In the genomic region with DNA sequence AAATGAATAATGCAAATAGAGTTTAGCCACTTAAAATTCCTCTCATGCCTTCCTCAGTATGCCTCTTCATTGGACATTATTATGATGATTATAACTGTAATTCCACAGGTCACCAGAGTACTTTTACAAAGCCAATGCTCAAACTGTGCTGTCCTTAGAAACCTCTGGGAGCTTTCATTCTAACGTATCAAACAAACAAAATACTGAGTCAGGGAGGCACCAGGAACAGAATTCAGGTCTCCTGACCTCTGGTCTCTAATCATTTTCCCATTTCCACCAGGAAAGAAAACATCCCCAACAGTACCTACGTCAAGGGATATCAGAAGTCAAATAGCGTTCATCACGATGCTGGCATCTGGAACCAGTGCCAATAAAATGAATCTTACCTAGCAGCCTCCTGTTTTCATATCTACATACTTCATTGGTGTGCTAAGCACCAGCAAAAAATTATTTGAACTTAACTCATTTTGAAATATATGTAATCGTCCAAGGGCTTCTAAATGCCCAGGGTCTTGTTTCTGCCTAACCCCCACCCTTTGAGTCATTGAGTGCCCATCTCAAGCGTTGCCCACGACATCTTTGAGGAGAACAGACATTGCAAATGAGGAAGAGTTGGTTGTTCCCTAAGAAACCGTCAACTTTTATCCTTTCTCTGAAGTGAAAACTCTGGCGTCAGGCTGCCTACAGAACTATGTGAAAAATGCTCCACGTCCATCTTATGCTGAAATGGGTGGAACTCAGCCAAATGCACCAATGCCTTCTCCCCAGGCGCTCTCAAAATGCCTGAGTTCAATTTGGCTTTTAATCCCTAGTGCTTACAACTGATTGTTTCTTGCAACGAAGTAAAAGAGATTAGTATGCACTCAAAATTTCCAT, we compare ENCODE assay signal across 12 cellular contexts. TPM values are rescaled to one million over a fixed set of nuclear protein-coding genes. Genes with fewer than 3 reads are reported as not detected.
DNase-seq lines count a peak whose midpoint lies in the region; ATAC-seq and TF ChIP-seq lines count a peak whose summit lies in the region.
"Had no signal": no experiment of that assay in that cellular context is flagged by ENCODE, and none has a peak within 500 bp of the region (broad histone marks: within the 10 kb centered on the region; RNA-seq: fewer than 3 reads in every experiment).

No MANE protein-coding gene starts in this region.

- 54 to 56% methylated on average over 12 of the region's 12 CpGs for WGBS in body of pancreas, 2 donors

- H3K27me3 Mint-ChIP-seq in GM23338 (ENCODE audit: insufficient read depth, low read depth, poor library complexity): peaks cover 2% of the 10 kb centered on the region
- H3K27me3 Mint-ChIP-seq: activated naive CD8-positive, alpha-beta T cell treated with anti-CD3 and anti-CD28 coated beads, Interleukin-2, amount 10 ng/mL, durations not matched to agents 7 days and 5 days; CD4-positive, alpha-beta T cell had no signal

- H3K27ac ChIP-seq in GM23338 (ENCODE audit: low read depth) (peak overlapping the region; percentile 92), body of pancreas (peak overlapping the region; percentile 42 to 70 (median 52))

- H3K27ac Mint-ChIP-seq in GM23338: peak overlapping the region; percentile 87
- H3K27ac Mint-ChIP-seq: CD4-positive, alpha-beta T cell had no signal

- H3K36me3 Mint-ChIP-seq in GM23338 (ENCODE audit: low read depth): peaks cover 42% of the 10 kb centered on the region

- ATAC-seq in GM23338 (peak; percentile 28), body of pancreas (peak; percentile 58), GM21367 (IDR thresholded peaks at IDR 0.05; ENCODE audit: unreplicated experiment) (no peak)
- ATAC-seq: activated CD4-positive, CD25-positive, alpha-beta regulatory T cell treated with anti-CD3 and anti-CD28 coated beads, Interleukin-2, amount 50 U/mL, for 24 hours had no signal

- H3K36me3 ChIP-seq in GM23338 (ENCODE audit: insufficient read depth) (peaks cover 3% of the 10 kb centered on the region; the same call in 1 of the 2 replicates), body of pancreas (replicated peaks in 1 of 2; ENCODE audit: insufficient read depth in 1 of 2, low read depth in 2 of 2) (peaks cover 0 to 2% of the 10 kb centered on the region in 2 donors)

- no peak for TF ChIP-seq POLR2A in body of pancreas (IDR thresholded peaks at IDR 0.05)

- H3K79me2 ChIP-seq in GM23338 (replicated peaks; ENCODE audit: insufficient read depth): no peaks in the 10 kb centered on the region

- intact Hi-C loops in body of pancreas (cut with DNase I): no loop called here

- no peaks in the 10 kb centered on the region for H3K9me3 ChIP-seq in body of pancreas

- peak overlapping the region; percentile 6; the same call in 1 of the 2 replicates for H3K4me3 ChIP-seq in GM23338
- H3K4me3 ChIP-seq in body of pancreas: no peak overlapping the region
- peak overlapping the region; percentile 2 for H3K4me3 ChIP-seq in retinal pigment epithelial cell (ENCODE audit: low read length)

- DNase-seq in GM23338 (ENCODE audit: low spot score): peak; percentile 57
- DNase-seq in body of pancreas: peak in 1 of 4 donors; percentile 35
- DNase-seq in hepatic stellate cell (ENCODE audit: low spot score): peak; percentile 44
- DNase-seq in retinal pigment epithelial cell (ENCODE audit: low read depth): peak; percentile 94
- DNase-seq in NCI-H2227 treated with DMSO at 0.1 percent for 48 hours (lab: John Stamatoyannopoulos, UW): no peak
- DNase-seq in stimulated activated naive CD4-positive, alpha-beta T cell (lab: John Stamatoyannopoulos, UW): no peak
- no peak for DNase-seq in cortex of kidney (lab: John Stamatoyannopoulos, UW)
- DNase-seq: activated naive CD8-positive, alpha-beta T cell treated with anti-CD3 and anti-CD28 coated beads, Interleukin-2, amount 10 ng/mL, durations not matched to agents 7 days and 5 days; CD4-positive, alpha-beta T cell; hypothalamus had no signal

- peak overlapping the region; percentile 2; the same call in 1 of the 3 replicates for H3K4me3 Mint-ChIP-seq in GM23338
- H3K4me3 Mint-ChIP-seq: activated naive CD8-positive, alpha-beta T cell treated with anti-CD3 and anti-CD28 coated beads, Interleukin-2, amount 10 ng/mL, durations not matched to agents 7 days and 5 days; CD4-positive, alpha-beta T cell had no signal

- TF ChIP-seq CTCF in GM23338 (conservative IDR thresholded peaks at IDR 0.05; ENCODE audit: low read depth in 2 of 2) (no peak), body of pancreas (IDR thresholded peaks at IDR 0.05) (peak in 1 of 7 experiments; percentile 6), retinal pigment epithelial cell (conservative IDR thresholded peaks at IDR 0.05; ENCODE audit: low read depth, low read length) (no peak)

- peaks cover 8% of the 10 kb centered on the region; the same call in 2 of the 3 replicates for H3K9me3 Mint-ChIP-seq in GM23338
- H3K9me3 Mint-ChIP-seq: CD4-positive, alpha-beta T cell had no signal

- H3K4me1 Mint-ChIP-seq in GM23338: peaks cover 55% of the 10 kb centered on the region

- peak overlapping the region; percentile 49 for H3K4me2 ChIP-seq in GM23338

- H3K4me1 ChIP-seq in GM23338 (ENCODE audit: insufficient read depth): peaks cover 46% of the 10 kb centered on the region
- H3K4me1 ChIP-seq in body of pancreas: peaks cover 34% of the 10 kb centered on the region

- no peaks in the 10 kb centered on the region; the same call in none of the 2 replicates for H3F3A ChIP-seq in GM23338 (replicated peaks; ENCODE audit: low read depth)

- no peak overlapping the region for H2AFZ ChIP-seq in GM23338

- H3K9me2 ChIP-seq in GM23338 (ENCODE audit: insufficient read depth): no peaks in the 10 kb centered on the region

- no peaks in the 10 kb centered on the region for H4K20me1 ChIP-seq in GM23338 (replicated peaks; ENCODE audit: insufficient read depth)

- H3K27me3 ChIP-seq in GM23338 (ENCODE audit: insufficient read depth) (no peaks in the 10 kb centered on the region), body of pancreas (no peaks in the 10 kb centered on the region)

TF ChIP-seq in GM23338, 12 proteins besides CTCF, POLR2A, EP300 and RAD21:
- peak; percentile 94 for TF ChIP-seq NANOG (IDR thresholded peaks at IDR 0.05; ENCODE audit: borderline replicate concordance)
- no peak for TF ChIP-seq EZH2phosphoT487 (IDR thresholded peaks at IDR 0.05; ENCODE audit: unreplicated experiment)

RNA-seq across cellular contexts. Expression of a gene that starts 37.8 kb away (rescaled TPM):
- total RNA-seq in GM23338 (2014; rRNA removed; shearing (Covaris generic)): 13.0 and 17.4 TPM in 2 replicates
- 4.4 and 5.6 TPM in 2 replicates for polyA plus RNA-seq in GM23338 (2016; fragmentation: Nextera tagmentation; extraction: Ambion mirVana)
- total RNA-seq in body of pancreas: 10 to 100 TPM; 22.8 to 58.3 TPM

Comparison
In these comparisons a context has a peak if more than half of its experiments do, and no peak if none do; other contexts are left out.
1. DNase-seq: peak in GM23338 (single experiment), hepatic stellate cell (single experiment) and retinal pigment epithelial cell (single experiment); none in NCI-H2227 treated with DMSO at 0.1 percent for 48 hours (single experiment), stimulated activated naive CD4-positive, alpha-beta T cell (0 of 6) and cortex of kidney (single experiment).
2. H3K4me3 ChIP-seq: peak in GM23338 (single experiment) and retinal pigment epithelial cell (single experiment); none in body of pancreas (0 of 2).